14 cellular contexts compared by ENCODE assay signal in the genomic region with DNA sequence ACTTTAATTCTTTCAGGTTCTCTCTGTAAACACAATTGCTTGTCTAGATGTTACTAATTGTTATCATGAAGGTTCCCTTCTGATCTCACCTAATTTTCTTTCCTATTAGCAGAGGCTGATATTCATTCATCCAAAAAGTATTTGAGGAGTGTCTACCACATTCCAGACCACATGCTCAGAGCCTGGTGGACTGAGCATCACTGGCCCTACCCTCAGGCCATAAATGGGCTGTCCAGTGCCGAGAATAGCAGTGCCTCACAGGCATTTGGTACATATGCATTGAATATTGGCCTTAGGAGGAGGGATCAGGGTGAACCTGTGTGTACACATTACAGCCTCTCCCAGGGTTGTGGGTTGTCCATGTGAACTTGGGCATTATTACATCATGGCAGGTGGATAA. TPM values are rescaled to one million over a fixed set of nuclear protein-coding genes. Genes with fewer than 3 reads are reported as not detected.
DNase-seq lines count a peak whose midpoint lies in the region; ATAC-seq, FAIRE-seq and TF ChIP-seq lines count a peak whose summit lies in the region.
"Had no signal": no experiment of that assay in that cellular context is flagged by ENCODE, and none has a peak within 500 bp of the region (broad histone marks: within the 10 kb centered on the region; RNA-seq: fewer than 3 reads in every experiment).

No MANE protein-coding gene starts in this region.

- H3K27me3 ChIP-seq in adipocyte (replicated peaks; ENCODE audit: control insufficient read depth, insufficient read depth, low read length) (peaks cover 9% of the 10 kb centered on the region), keratinocyte (ENCODE audit: control insufficient read depth, extremely low read depth, insufficient read depth, low read length) (peaks cover 6% of the 10 kb centered on the region), pancreas (no peaks in the 10 kb centered on the region)
- H3K27me3 ChIP-seq: colonic mucosa, tibial nerve had no signal

- ATAC-seq in pancreas, result no peak

- WGBS in pancreas, 2 donors, result 80 to 81% methylated on average over 1 of the region's 1 CpG

- dilution Hi-C loops in keratinocyte (cut with MboI; ENCODE audit: extremely low pct_ligation_motif_present, low sequenced_read_pairs), result no loop called here

- no peaks in the 10 kb centered on the region for H4K20me1 ChIP-seq in keratinocyte (ENCODE audit: control insufficient read depth, extremely low read depth, insufficient read depth, low read length)

- intact Hi-C loops in posterior vena cava (cut with DNase I) (no loop called here), pancreas (cut with DNase I) (loop anchor here in 2 of 3 donors (10.0 kb wide), 2 partner anchors 142 to 322 kb away; no protein-coding TSS in a partner anchor)

- H3K4me1 ChIP-seq in adipocyte (ENCODE audit: control insufficient read depth, insufficient read depth, low read length) (no peaks in the 10 kb centered on the region), keratinocyte (ENCODE audit: control insufficient read depth, extremely low read depth, insufficient read depth, low read length) (peaks cover 9% of the 10 kb centered on the region), pancreas (peaks cover 0 to 5% (median 0%) of the 10 kb centered on the region in 3 donors)
- H3K4me1 ChIP-seq: colonic mucosa had no signal

- in situ Hi-C loops in ACHN (cut with HindIII; ENCODE audit: low pct_ligation_motif_present, low pct_unique_long_range_greater_than_20kb, low sequenced_read_pairs), result no loop called here

- H3K36me3 ChIP-seq in adipocyte (ENCODE audit: control insufficient read depth, insufficient read depth, low read length, severe bottlenecking) (no peaks in the 10 kb centered on the region), keratinocyte (ENCODE audit: control insufficient read depth in 2 of 2, extremely low read depth in 1 of 2, insufficient read depth in 2 of 2, low read length in 2 of 2) (no peaks in the 10 kb centered on the region), pancreas (no peaks in the 10 kb centered on the region)
- H3K36me3 ChIP-seq: colonic mucosa, tibial nerve had no signal

- H3K9me3 ChIP-seq in adipocyte (ENCODE audit: control insufficient read depth, low read length) (no peaks in the 10 kb centered on the region), keratinocyte (ENCODE audit: control insufficient read depth, low read depth, low read length) (no peaks in the 10 kb centered on the region), pancreas (no peaks in the 10 kb centered on the region)
- H3K9me3 ChIP-seq: colonic mucosa, tibial nerve had no signal

- peak; percentile 2 for DNase-seq in ACHN
- peak; percentile 73 for DNase-seq in HPDE6-E6E7 (ENCODE audit: extremely low spot score)
- DNase-seq in adipocyte (ENCODE audit: low read depth), result peak; percentile 43
- no peak for DNase-seq in keratinocyte (ENCODE audit: low read depth, low spot score)
- no peak for DNase-seq in posterior vena cava (ENCODE audit: low spot score)
- no peak for DNase-seq in pancreas
- DNase-seq in activated CD4-positive, alpha-beta T cell treated with anti-CD3 and anti-CD28 coated beads, Interleukin-2, amount 50 U/mL, for 48 hours, result no peak
- DNase-seq in superior temporal gyrus (ENCODE audit: extremely low spot score), result no peak
- DNase-seq: activated naive CD8-positive, alpha-beta T cell treated with anti-CD3 and anti-CD28 coated beads, Interleukin-2, amount 10 ng/mL, durations not matched to agents 7 days and 5 days; activated T-cell treated with anti-CD3 and anti-CD28 coated beads for 4 hours; AML-193; colonic mucosa; NCI-H1930 had no signal

- no peak overlapping the region for H3K4me2 ChIP-seq in keratinocyte (ENCODE audit: control insufficient read depth, extremely low read depth, insufficient read depth, low read depth, low read length)

- FAIRE-seq in keratinocyte (lab: Jason Lieb, UNC) (peak; percentile 86), pancreas (lab: Jason Lieb, UNC) (no peak)

- H3K27ac ChIP-seq in keratinocyte (ENCODE audit: control insufficient read depth, insufficient read depth, low read length) (peak overlapping the region; percentile 44), pancreas (no peak overlapping the region)
- H3K27ac ChIP-seq: colonic mucosa, tibial nerve had no signal

- TF ChIP-seq CTCF in keratinocyte (optimal IDR thresholded peaks at IDR 0.05 in 1 of 3, IDR thresholded peaks at IDR 0.05 in 1 of 3, conservative IDR thresholded peaks at IDR 0.05 in 1 of 3; ENCODE audit: extremely low read depth in 1 of 3, insufficient read depth in 2 of 3, low read length in 3 of 3) (no peak), pancreas (IDR thresholded peaks at IDR 0.05) (no peak)

- no peak overlapping the region for H2AFZ ChIP-seq in keratinocyte (ENCODE audit: control insufficient read depth, low read length)

- H3K9ac ChIP-seq in adipocyte (ENCODE audit: low read length) (no peak overlapping the region), keratinocyte (ENCODE audit: control insufficient read depth, extremely low read depth, insufficient read depth, low read length) (no peak overlapping the region)

- H3K4me3 ChIP-seq in adipocyte (ENCODE audit: low read length) (no peak overlapping the region), keratinocyte (ENCODE audit: control insufficient read depth in 2 of 3, extremely low read depth in 1 of 3, insufficient read depth in 2 of 3, low read depth in 1 of 3, low read length in 3 of 3) (no peak overlapping the region), pancreas (no peak overlapping the region)
- H3K4me3 ChIP-seq: colonic mucosa, tibial nerve had no signal

- H3K9me1 ChIP-seq in keratinocyte (ENCODE audit: control insufficient read depth, extremely low read depth, insufficient read depth, low read length), result no peaks in the 10 kb centered on the region

- H3K79me2 ChIP-seq in keratinocyte (ENCODE audit: control insufficient read depth, insufficient read depth, low read length), result no peaks in the 10 kb centered on the region

RNA-seq across cellular contexts. Expression of a gene that starts 40.4 kb away (rescaled TPM):
- 70.7 to 86.9 TPM (median 75.3 TPM) in 3 replicates for polyA plus RNA-seq in keratinocyte
- polyA plus RNA-seq in keratinocyte (2011; ENCODE audit: low read depth), result 211 TPM
- polyA plus RNA-seq in keratinocyte (2011; cell fraction: cytosol; rRNA removed), result 66.1 and 129 TPM in 2 replicates
- polyA plus RNA-seq in keratinocyte (2011; cell fraction: nucleus; rRNA removed), result 26.8 and 42.0 TPM in 2 replicates
- 79.1 and 112 TPM in 2 replicates for polyA plus RNA-seq in keratinocyte (2012; ENCODE audit: low replicate concordance)
- 90.1 to 126 TPM (median 96.3 TPM) in 3 replicates for polyA minus RNA-seq in keratinocyte
- 106 TPM for polyA minus RNA-seq in keratinocyte (2011; cell fraction: cytosol; rRNA and poly(A)+ RNA removed)
- 26.6 and 32.0 TPM in 2 replicates for polyA minus RNA-seq in keratinocyte (2011; cell fraction: nucleus; rRNA and poly(A)+ RNA removed)
- 10 to 100 TPM; 24.1 to 34.1 TPM for total RNA-seq in posterior vena cava
- total RNA-seq in pancreas, result 10 to 100 TPM; 12.6 to 23.2 (median 18.9) TPM
- 10 to 100 TPM in 1 of 2 donors, 1 to 10 TPM in 1; 8.4 to 24.9 TPM for polyA plus RNA-seq in pancreas

RNA-seq across cellular contexts. Expression of a gene that starts 50.8 kb away (rescaled TPM):
- polyA plus RNA-seq in keratinocyte, result 48.3 to 100 TPM (median 99.7 TPM) in 3 replicates
- polyA plus RNA-seq in keratinocyte (2011; ENCODE audit: low read depth), result 103 TPM
- 59.0 and 59.8 TPM in 2 replicates for polyA plus RNA-seq in keratinocyte (2011; cell fraction: cytosol; rRNA removed)
- polyA plus RNA-seq in keratinocyte (2011; cell fraction: nucleus; rRNA removed), result 9.8 and 16.4 TPM in 2 replicates
- polyA plus RNA-seq in keratinocyte (2012; ENCODE audit: low replicate concordance), result 71.0 and 118 TPM in 2 replicates
- 5.2 to 8.3 TPM (median 6.4 TPM) in 3 replicates for polyA minus RNA-seq in keratinocyte
- polyA minus RNA-seq in keratinocyte (2011; cell fraction: cytosol; rRNA and poly(A)+ RNA removed), result 37.8 TPM
- polyA minus RNA-seq in keratinocyte (2011; cell fraction: nucleus; rRNA and poly(A)+ RNA removed), result 3.3 and 3.9 TPM in 2 replicates
- 10 to 100 TPM; 58.3 to 74.7 TPM for total RNA-seq in posterior vena cava
- total RNA-seq in pancreas, result 10 to 100 TPM; 11.2 to 28.2 (median 21.7) TPM
- polyA plus RNA-seq in pancreas, result 10 to 100 TPM; 25.5 to 38.0 TPM

Comparison
In these comparisons a context has a peak if more than half of its experiments do, and no peak if none do; other contexts are left out.
1. DNase-seq: peak in ACHN (single experiment), HPDE6-E6E7 (single experiment) and adipocyte (single experiment); none in keratinocyte (single experiment), posterior vena cava (single experiment), pancreas (0 of 6), activated CD4-positive, alpha-beta T cell treated with anti-CD3 and anti-CD28 coated beads, Interleukin-2, amount 50 U/mL, for 48 hours (0 of 2) and superior temporal gyrus (single experiment).
2. intact Hi-C loops: an anchor here in pancreas (10.0 kb wide); none called in posterior vena cava.